Comparison of ENCODE assay signal across 8 cellular contexts in the genomic region with DNA sequence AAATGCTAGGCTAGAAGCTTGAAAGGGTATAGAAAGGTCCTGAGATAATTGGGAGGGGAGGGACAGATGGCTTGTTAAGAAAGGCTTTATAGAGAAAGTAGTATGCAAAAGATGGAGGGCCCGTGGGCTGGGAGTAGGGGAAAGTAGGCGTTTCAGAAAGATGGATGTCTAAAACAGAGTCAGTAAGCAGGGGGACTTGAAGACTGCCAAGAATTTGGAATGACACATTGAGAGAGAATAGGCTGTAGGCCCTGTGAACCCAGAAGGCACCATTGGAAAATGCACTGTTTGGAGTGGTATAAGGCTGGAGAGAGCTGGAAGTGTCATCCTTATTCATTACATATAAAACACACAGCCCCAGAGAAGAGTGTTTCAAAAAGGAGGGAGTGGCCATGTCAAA. TPM values are rescaled to one million over a fixed set of nuclear protein-coding genes. Genes with fewer than 3 reads are reported as not detected.
DNase-seq lines count a peak whose midpoint lies in the region; ATAC-seq and TF ChIP-seq lines count a peak whose summit lies in the region.

No MANE protein-coding gene starts in this region.

- peaks cover 11% of the 10 kb centered on the region; the same call in 1 of the 2 replicates for H3F3A ChIP-seq in GM23338 (replicated peaks; ENCODE audit: low read depth)

- no peak for TF ChIP-seq CTCF in AG04450 (IDR thresholded peaks at IDR 0.05; ENCODE audit: low read depth, low read length)
- TF ChIP-seq CTCF in GM23338 (conservative IDR thresholded peaks at IDR 0.05; ENCODE audit: low read depth in 2 of 2): no peak
- no peak for TF ChIP-seq CTCF in WI38 (IDR thresholded peaks at IDR 0.05; ENCODE audit: low read depth, low read length)
- TF ChIP-seq CTCF in fibroblast of pulmonary artery (IDR thresholded peaks at IDR 0.05; ENCODE audit: low read length, missing control alignments): no peak

- H3K4me1 ChIP-seq in GM23338 (ENCODE audit: insufficient read depth) (peaks cover 13% of the 10 kb centered on the region; the same call in 1 of the 2 replicates), rectal smooth muscle tissue (ENCODE audit: control insufficient read depth, insufficient read depth, low read length) (peaks cover 14% of the 10 kb centered on the region)

- peaks cover 67% of the 10 kb centered on the region for H3K79me2 ChIP-seq in GM23338 (replicated peaks; ENCODE audit: insufficient read depth)

- CTCF ChIA-PET in AG04450 (lab: Charles Lee): interaction anchor here (1.0 kb wide), 2 partner anchors 231 to 309 kb away, joined by 3 read pairs; no protein-coding TSS in a partner anchor

- no peaks in the 10 kb centered on the region; the same call in 1 of the 2 replicates for H3K9me3 ChIP-seq in AG04450 (ENCODE audit: control insufficient read depth, insufficient read depth, low read length)

- peaks cover 6% of the 10 kb centered on the region; the same call in 1 of the 3 replicates for H3K9me3 Mint-ChIP-seq in GM23338

- H3K4me1 Mint-ChIP-seq in GM23338: peaks cover 23% of the 10 kb centered on the region

- H3K27me3 ChIP-seq in AG04450 (ENCODE audit: control insufficient read depth, insufficient read depth, low read length) (no peaks in the 10 kb centered on the region), GM23338 (ENCODE audit: insufficient read depth) (no peaks in the 10 kb centered on the region), rectal smooth muscle tissue (ENCODE audit: control insufficient read depth, insufficient read depth, low read length) (no peaks in the 10 kb centered on the region)

- H3K36me3 ChIP-seq in GM23338 (ENCODE audit: insufficient read depth): peaks cover 29% of the 10 kb centered on the region
- H3K36me3 ChIP-seq in rectal smooth muscle tissue (ENCODE audit: control insufficient read depth, insufficient read depth, low read length): peaks cover 7% of the 10 kb centered on the region

- peak overlapping the region; percentile 83 for H3K9ac ChIP-seq in rectal smooth muscle tissue (ENCODE audit: low read length)

- H2AFZ ChIP-seq in GM23338: no peak overlapping the region

- H3K27ac ChIP-seq in AG04450 (ENCODE audit: low read depth, low read length) (no peak overlapping the region), GM23338 (ENCODE audit: low read depth) (no peak overlapping the region), rectal smooth muscle tissue (ENCODE audit: low read depth, low read length) (peak overlapping the region; percentile 99)

- no peaks in the 10 kb centered on the region for H3K9me2 ChIP-seq in GM23338 (ENCODE audit: insufficient read depth)

- H3K4me3 Mint-ChIP-seq in GM23338: peak overlapping the region; percentile 95

- no peak for ATAC-seq in GM23338

- DNase-seq in AG04450 (ENCODE audit: low read depth, low spot score) (no peak), GM23338 (ENCODE audit: low spot score) (peak; percentile 30), fibroblast of pulmonary artery (ENCODE audit: low read depth) (peak; percentile 22), SW 1271 (lab: John Stamatoyannopoulos, UW) (no peak), COLO829 (ENCODE audit: low spot score) (no peak)
- no peak for DNase-seq in activated CD4-positive, CD25-positive, alpha-beta regulatory T cell (lab: John Stamatoyannopoulos, UW)

- H3K27ac Mint-ChIP-seq in GM23338: peak overlapping the region; percentile 100

- H4K20me1 ChIP-seq in GM23338 (replicated peaks; ENCODE audit: insufficient read depth): peaks cover 17% of the 10 kb centered on the region; the same call in 1 of the 2 replicates

- peaks cover 8% of the 10 kb centered on the region for H3K27me3 Mint-ChIP-seq in GM23338 (ENCODE audit: insufficient read depth, low read depth, poor library complexity)

- H3K4me3 ChIP-seq in AG04450 (ENCODE audit: low read depth, low read length): peak overlapping the region; percentile 90
- H3K4me3 ChIP-seq in GM23338: peak overlapping the region; percentile 81
- peak overlapping the region; percentile 93 for H3K4me3 ChIP-seq in WI38 (ENCODE audit: low read depth, low read length)
- H3K4me3 ChIP-seq in fibroblast of pulmonary artery (replicated peaks; ENCODE audit: low read depth, low read length): peak overlapping the region; percentile 97
- peak overlapping the region; percentile 99 for H3K4me3 ChIP-seq in rectal smooth muscle tissue (ENCODE audit: low read length)

- peak overlapping the region; percentile 93 for H3K4me2 ChIP-seq in GM23338

- peaks cover 37% of the 10 kb centered on the region for H3K36me3 Mint-ChIP-seq in GM23338 (ENCODE audit: low read depth)

- POLR2A ChIA-PET in AG04450 (lab: Yijun Ruan, JAX): interaction anchor here (0.7 kb wide), 1 partner anchor 180 kb away, joined by 3 read pairs; a partner anchor contains a TSS

TF ChIP-seq in GM23338, 12 proteins besides CTCF, POLR2A, EP300 and RAD21 (continues in another document):
- TF ChIP-seq ZNF114 (CRISPR knock-in tag; IDR thresholded peaks at IDR 0.05) (no peak), CREB1 (CRISPR knock-in tag; IDR thresholded peaks at IDR 0.05; ENCODE audit: low read depth) (no peak), ZNF331 (CRISPR knock-in tag; IDR thresholded peaks at IDR 0.05; ENCODE audit: low read depth) (no peak), STAT1 (IDR thresholded peaks at IDR 0.05; ENCODE audit: unreplicated experiment) (no peak), EZH2phosphoT487 (IDR thresholded peaks at IDR 0.05; ENCODE audit: unreplicated experiment) (no peak), EZH2 (IDR thresholded peaks at IDR 0.05; ENCODE audit: low read depth, unreplicated experiment) (no peak)
- TF ChIP-seq, protein P1, sequence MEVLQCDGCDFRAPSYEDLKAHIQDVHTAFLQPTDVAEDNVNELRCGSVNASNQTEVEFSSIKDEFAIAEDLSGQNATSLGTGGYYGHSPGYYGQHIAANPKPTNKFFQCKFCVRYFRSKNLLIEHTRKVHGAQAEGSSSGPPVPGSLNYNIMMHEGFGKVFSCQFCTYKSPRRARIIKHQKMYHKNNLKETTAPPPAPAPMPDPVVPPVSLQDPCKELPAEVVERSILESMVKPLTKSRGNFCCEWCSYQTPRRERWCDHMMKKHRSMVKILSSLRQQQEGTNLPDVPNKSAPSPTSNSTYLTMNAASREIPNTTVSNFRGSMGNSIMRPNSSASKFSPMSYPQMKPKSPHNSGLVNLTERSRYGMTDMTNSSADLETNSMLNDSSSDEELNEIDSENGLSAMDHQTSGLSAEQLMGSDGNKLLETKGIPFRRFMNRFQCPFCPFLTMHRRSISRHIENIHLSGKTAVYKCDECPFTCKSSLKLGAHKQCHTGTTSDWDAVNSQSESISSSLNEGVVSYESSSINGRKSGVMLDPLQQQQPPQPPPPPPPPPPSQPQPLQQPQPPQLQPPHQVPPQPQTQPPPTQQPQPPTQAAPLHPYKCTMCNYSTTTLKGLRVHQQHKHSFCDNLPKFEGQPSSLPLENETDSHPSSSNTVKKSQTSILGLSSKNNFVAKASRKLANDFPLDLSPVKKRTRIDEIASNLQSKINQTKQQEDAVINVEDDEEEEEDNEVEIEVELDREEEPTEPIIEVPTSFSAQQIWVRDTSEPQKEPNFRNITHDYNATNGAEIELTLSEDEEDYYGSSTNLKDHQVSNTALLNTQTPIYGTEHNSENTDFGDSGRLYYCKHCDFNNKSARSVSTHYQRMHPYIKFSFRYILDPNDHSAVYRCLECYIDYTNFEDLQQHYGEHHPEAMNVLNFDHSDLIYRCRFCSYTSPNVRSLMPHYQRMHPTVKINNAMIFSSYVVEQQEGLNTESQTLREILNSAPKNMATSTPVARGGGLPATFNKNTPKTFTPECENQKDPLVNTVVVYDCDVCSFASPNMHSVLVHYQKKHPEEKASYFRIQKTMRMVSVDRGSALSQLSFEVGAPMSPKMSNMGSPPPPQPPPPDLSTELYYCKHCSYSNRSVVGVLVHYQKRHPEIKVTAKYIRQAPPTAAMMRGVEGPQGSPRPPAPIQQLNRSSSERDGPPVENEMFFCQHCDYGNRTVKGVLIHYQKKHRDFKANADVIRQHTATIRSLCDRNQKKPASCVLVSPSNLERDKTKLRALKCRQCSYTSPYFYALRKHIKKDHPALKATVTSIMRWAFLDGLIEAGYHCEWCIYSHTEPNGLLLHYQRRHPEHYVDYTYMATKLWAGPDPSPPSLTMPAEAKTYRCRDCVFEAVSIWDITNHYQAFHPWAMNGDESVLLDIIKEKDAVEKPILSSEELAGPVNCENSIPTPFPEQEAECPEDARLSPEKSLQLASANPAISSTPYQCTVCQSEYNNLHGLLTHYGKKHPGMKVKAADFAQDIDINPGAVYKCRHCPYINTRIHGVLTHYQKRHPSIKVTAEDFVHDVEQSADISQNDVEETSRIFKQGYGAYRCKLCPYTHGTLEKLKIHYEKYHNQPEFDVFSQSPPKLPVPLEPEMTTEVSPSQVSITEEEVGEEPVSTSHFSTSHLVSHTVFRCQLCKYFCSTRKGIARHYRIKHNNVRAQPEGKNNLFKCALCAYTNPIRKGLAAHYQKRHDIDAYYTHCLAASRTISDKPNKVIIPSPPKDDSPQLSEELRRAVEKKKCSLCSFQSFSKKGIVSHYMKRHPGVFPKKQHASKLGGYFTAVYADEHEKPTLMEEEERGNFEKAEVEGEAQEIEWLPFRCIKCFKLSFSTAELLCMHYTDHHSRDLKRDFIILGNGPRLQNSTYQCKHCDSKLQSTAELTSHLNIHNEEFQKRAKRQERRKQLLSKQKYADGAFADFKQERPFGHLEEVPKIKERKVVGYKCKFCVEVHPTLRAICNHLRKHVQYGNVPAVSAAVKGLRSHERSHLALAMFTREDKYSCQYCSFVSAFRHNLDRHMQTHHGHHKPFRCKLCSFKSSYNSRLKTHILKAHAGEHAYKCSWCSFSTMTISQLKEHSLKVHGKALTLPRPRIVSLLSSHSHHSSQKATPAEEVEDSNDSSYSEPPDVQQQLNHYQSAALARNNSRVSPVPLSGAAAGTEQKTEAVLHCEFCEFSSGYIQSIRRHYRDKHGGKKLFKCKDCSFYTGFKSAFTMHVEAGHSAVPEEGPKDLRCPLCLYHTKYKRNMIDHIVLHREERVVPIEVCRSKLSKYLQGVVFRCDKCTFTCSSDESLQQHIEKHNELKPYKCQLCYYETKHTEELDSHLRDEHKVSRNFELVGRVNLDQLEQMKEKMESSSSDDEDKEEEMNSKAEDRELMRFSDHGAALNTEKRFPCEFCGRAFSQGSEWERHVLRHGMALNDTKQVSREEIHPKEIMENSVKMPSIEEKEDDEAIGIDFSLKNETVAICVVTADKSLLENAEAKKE (CRISPR knock-in tag; IDR thresholded peaks at IDR 0.05): no peak

RNA-seq across cellular contexts. Expression of a gene that starts 0.9 kb away (rescaled TPM):
- polyA plus RNA-seq in AG04450 (2011; rRNA removed): 79.4 and 96.2 TPM in 2 replicates
- 34.9 and 38.3 TPM in 2 replicates for polyA minus RNA-seq in AG04450 (2011; rRNA and poly(A)+ RNA removed)
- total RNA-seq in GM23338 (2014; rRNA removed; shearing (Covaris generic)): 87.8 and 93.9 TPM in 2 replicates
- 151 and 154 TPM in 2 replicates for polyA plus RNA-seq in GM23338 (2016; fragmentation: Nextera tagmentation; extraction: Ambion mirVana)

RNA-seq across cellular contexts. Expression of a gene that starts 1.2 kb away (rescaled TPM):
- polyA plus RNA-seq in AG04450 (2011; rRNA removed) (5.6 and 7.6 TPM in 2 replicates), GM23338 (2016; fragmentation: Nextera tagmentation; extraction: Ambion mirVana) (10.4 and 11.2 TPM in 2 replicates)
- polyA minus RNA-seq in AG04450 (2011; rRNA and poly(A)+ RNA removed): 4.0 and 6.3 TPM in 2 replicates
- 17.9 and 25.9 TPM in 2 replicates for total RNA-seq in GM23338 (2014; rRNA removed; shearing (Covaris generic))

RNA-seq across cellular contexts. Expression of a gene that starts 45.8 kb away (rescaled TPM):
- 16.3 and 22.2 TPM in 2 replicates for polyA plus RNA-seq in AG04450 (2011; rRNA removed)
- 23.8 and 25.5 TPM in 2 replicates for polyA minus RNA-seq in AG04450 (2011; rRNA and poly(A)+ RNA removed)
- 15.5 and 16.6 TPM in 2 replicates for total RNA-seq in GM23338 (2014; rRNA removed; shearing (Covaris generic))
- polyA plus RNA-seq in GM23338 (2016; fragmentation: Nextera tagmentation; extraction: Ambion mirVana): 2.9 and 5.0 TPM in 2 replicates

Comparison
In these comparisons a context has a peak if more than half of its experiments do, and no peak if none do; other contexts are left out.
1. DNase-seq: peak in GM23338 (single experiment) and fibroblast of pulmonary artery (single experiment); none in AG04450 (single experiment), SW 1271 (0 of 2), COLO829 (single experiment) and activated CD4-positive, CD25-positive, alpha-beta regulatory T cell (0 of 4).
2. Peak in every context shown above with its lines, with median percentiles within 50 percentile points of each other: H3K4me3 ChIP-seq.